ENCODE assay signal across 8 cellular contexts in genomic region chr5:77211013-77211690, GRCh38. TPM values are rescaled to one million over a fixed set of nuclear protein-coding genes. Genes with fewer than 3 reads are reported as not detected.
DNase-seq lines count a peak whose midpoint lies in the region; ATAC-seq, FAIRE-seq and TF ChIP-seq lines count a peak whose summit lies in the region.

No MANE protein-coding gene starts in this region.

- H3K9ac ChIP-seq in astrocyte (ENCODE audit: low read length): no peak overlapping the region

- no peak overlapping the region for H3K27ac Mint-ChIP-seq in activated naive CD4-positive, alpha-beta T cell treated with anti-CD3 and anti-CD28 coated beads, Interleukin-2, amount 10 ng/mL, durations not matched to agents 7 days and 5 days
- H3K27ac Mint-ChIP-seq in astrocyte (ENCODE audit: unreplicated experiment): no peak overlapping the region

- WGBS in lung, 2 donors: 2% methylated on average over 46 to 55 of the region's 55 CpGs

- H3K36me3 ChIP-seq in astrocyte (ENCODE audit: insufficient read depth, low read length) (no peaks in the 10 kb centered on the region), lung (ENCODE audit: control insufficient read depth in 2 of 2, insufficient read depth in 2 of 2, low read length in 2 of 2) (no peaks in the 10 kb centered on the region)

- DNase-seq in activated naive CD4-positive, alpha-beta T cell treated with anti-CD3 and anti-CD28 coated beads, Interleukin-2, amount 10 ng/mL, durations not matched to agents 7 days and 5 days: no peak
- DNase-seq in activated naive CD4-positive, alpha-beta T cell (lab: John Stamatoyannopoulos, UW): no peak
- DNase-seq in astrocyte (ENCODE audit: low read depth) (no peak), lung (ENCODE audit: low spot score) (no peak), urothelium cell line (ENCODE audit: low spot score) (peak; percentile 18)
- DNase-seq in stimulated activated CD4-positive, alpha-beta T cell treated with anti-CD3 and anti-CD28 coated beads, Interleukin-4, amount 100 ng/mL, for 4 hours: no peak

- no peak for FAIRE-seq in astrocyte (lab: Jason Lieb, UNC)
- no peak for FAIRE-seq in urothelium cell line (lab: Jason Lieb, UNC)

- no peaks in the 10 kb centered on the region for H3K4me1 ChIP-seq in astrocyte (ENCODE audit: insufficient read depth, low read length)
- H3K4me1 ChIP-seq in lung (ENCODE audit: control insufficient read depth in 2 of 2, insufficient read depth in 2 of 2, low read length in 2 of 2): peaks cover 0 to 9% of the 10 kb centered on the region in 2 donors

- TF ChIP-seq CTCF in astrocyte (IDR thresholded peaks at IDR 0.05; ENCODE audit: insufficient read depth, low read depth, low read length) (no peak), lung (IDR thresholded peaks at IDR 0.05; ENCODE audit: control extremely low read depth, extremely low read depth) (no peak)

- ATAC-seq in lung (ENCODE audit: insufficient read depth, low FRiP score) (no peak), GM19463 (IDR thresholded peaks at IDR 0.05; ENCODE audit: unreplicated experiment) (no peak), HG02973 (IDR thresholded peaks at IDR 0.05; ENCODE audit: unreplicated experiment) (no peak)

- H2AFZ ChIP-seq in astrocyte (ENCODE audit: low read depth, low read length): peak overlapping the region; percentile 16

- H4K20me1 ChIP-seq in astrocyte (ENCODE audit: insufficient read depth, low read length): no peaks in the 10 kb centered on the region

- peaks cover 61% of the 10 kb centered on the region for H3K27me3 ChIP-seq in astrocyte (ENCODE audit: insufficient read depth, low read length)
- peaks cover 3% of the 10 kb centered on the region for H3K27me3 ChIP-seq in lung (ENCODE audit: control insufficient read depth, insufficient read depth)

- H3K9me3 ChIP-seq in astrocyte (ENCODE audit: insufficient read depth, low read depth, low read length) (no peaks in the 10 kb centered on the region), lung (ENCODE audit: control insufficient read depth in 2 of 2, insufficient read depth in 1 of 2, low read length in 1 of 2) (no peaks in the 10 kb centered on the region)

- no peaks in the 10 kb centered on the region for H3K79me2 ChIP-seq in astrocyte (ENCODE audit: insufficient read depth, low read length)

- no peak overlapping the region for H3K27ac ChIP-seq in astrocyte (ENCODE audit: low read depth, low read length)
- H3K27ac ChIP-seq in lung (ENCODE audit: low read depth in 1 of 2, low read length in 1 of 2): peak overlapping the region in 1 of 2 donors; percentile 26

- H3K27me3 Mint-ChIP-seq in activated naive CD4-positive, alpha-beta T cell treated with anti-CD3 and anti-CD28 coated beads, Interleukin-2, amount 10 ng/mL, durations not matched to agents 7 days and 5 days: peaks cover 81% of the 10 kb centered on the region
- peaks cover 68% of the 10 kb centered on the region for H3K27me3 Mint-ChIP-seq in astrocyte (ENCODE audit: low read depth, unreplicated experiment)

- no peaks in the 10 kb centered on the region for H3K36me3 Mint-ChIP-seq in activated naive CD4-positive, alpha-beta T cell treated with anti-CD3 and anti-CD28 coated beads, Interleukin-2, amount 10 ng/mL, durations not matched to agents 7 days and 5 days
- no peaks in the 10 kb centered on the region for H3K36me3 Mint-ChIP-seq in astrocyte (ENCODE audit: low read depth, unreplicated experiment)

- H3K4me1 Mint-ChIP-seq in activated naive CD4-positive, alpha-beta T cell treated with anti-CD3 and anti-CD28 coated beads, Interleukin-2, amount 10 ng/mL, durations not matched to agents 7 days and 5 days: peaks cover 12% of the 10 kb centered on the region
- H3K4me1 Mint-ChIP-seq in astrocyte (ENCODE audit: low read depth, unreplicated experiment): no peaks in the 10 kb centered on the region

- H3K4me3 ChIP-seq in astrocyte (ENCODE audit: insufficient read depth, low read depth, low read length): peak overlapping the region; percentile 35
- H3K4me3 ChIP-seq in lung: peak overlapping the region; percentile 65

- peak overlapping the region; percentile 66 for H3K4me3 Mint-ChIP-seq in activated naive CD4-positive, alpha-beta T cell treated with anti-CD3 and anti-CD28 coated beads, Interleukin-2, amount 10 ng/mL, durations not matched to agents 7 days and 5 days
- peak overlapping the region; percentile 7 for H3K4me3 Mint-ChIP-seq in astrocyte (ENCODE audit: unreplicated experiment)

- CTCF ChIA-PET in activated naive CD4-positive, alpha-beta T cell treated with anti-CD3 and anti-CD28 coated beads, Interleukin-2, amount 10 ng/mL, durations not matched to agents 7 days and 5 days (lab: Charles Lee): interaction anchor here (2.0 kb wide), 1 partner anchor 66 kb away, joined by 6 read pairs; no protein-coding TSS in a partner anchor

- peak overlapping the region; percentile 81 for H3K4me2 ChIP-seq in astrocyte (ENCODE audit: low read length)

- no peaks in the 10 kb centered on the region for H3K9me3 Mint-ChIP-seq in activated naive CD4-positive, alpha-beta T cell treated with anti-CD3 and anti-CD28 coated beads, Interleukin-2, amount 10 ng/mL, durations not matched to agents 7 days and 5 days
- peaks cover 3% of the 10 kb centered on the region for H3K9me3 Mint-ChIP-seq in astrocyte (ENCODE audit: unreplicated experiment)

RNA-seq across cellular contexts. Expression of gene PDE8B, which starts 0.7 kb away (rescaled TPM):
- total RNA-seq in astrocyte (0.18 and 0.22 TPM in 2 replicates), lung (10 to 100 TPM in 1 of 2 donors, 1 to 10 TPM in 1; 2.3 to 10.6 TPM)
- 1 to 10 TPM; 1.6 to 1.8 TPM for polyA plus RNA-seq in lung
